Comparison of ENCODE assay signal across 16 cellular contexts in genomic region chr6:36893976-36894932, GRCh38.
"Had no signal": no experiment of that assay in that cellular context is flagged by ENCODE, and none has a peak within 500 bp of the region (broad histone marks: within the 10 kb centered on the region; RNA-seq: fewer than 3 reads in every experiment).

No MANE protein-coding gene starts in this region.

- H3K4me3 ChIP-seq: ascending aorta, cardiac muscle cell, esophagus squamous epithelium, ovary, thyroid gland had no signal

- H3K27me3 ChIP-seq: ascending aorta, cardiac muscle cell, esophagus squamous epithelium, ovary, thyroid gland had no signal

- H3K9me3 Mint-ChIP-seq: endodermal cell; stimulated activated memory B cell treated with anti-CD40 and anti-IgM and Interleukin-4, amounts not matched to agents 10 μg/mL and 1 μg/mL and 100 μg/mL, for 72 hours had no signal

- DNase-seq: activated CD8-positive, alpha-beta memory T cell treated with anti-CD3 and anti-CD28 coated beads, Interleukin-2, amount 50 U/mL, for 4 hours; activated CD8-positive, alpha-beta T cell treated with anti-CD3 and anti-CD28 coated beads, Interleukin-2, amount 10 ng/mL, durations not matched to agents 7 days and 5 days; activated naive CD4-positive, alpha-beta T cell treated with Interleukin-2 at 50 U/mL for 16 hours; endodermal cell; esophagus squamous epithelium; glutamatergic neuron; mesendoderm; ovary; retina; SW 1271; T1000; thyroid gland had no signal

- H3K36me3 ChIP-seq: ovary had no signal

- H3K9me3 ChIP-seq: ascending aorta, esophagus squamous epithelium, ovary, thyroid gland had no signal

- H3K4me1 ChIP-seq: ascending aorta had no signal

- H3K27me3 Mint-ChIP-seq: stimulated activated memory B cell treated with anti-CD40 and anti-IgM and Interleukin-4, amounts not matched to agents 10 μg/mL and 1 μg/mL and 100 μg/mL, for 72 hours had no signal

- H3K4me1 Mint-ChIP-seq: endodermal cell had no signal

- ATAC-seq: activated CD4-positive, CD25-positive, alpha-beta regulatory T cell treated with anti-CD3 and anti-CD28 coated beads, Interleukin-2, amount 50 U/mL, for 24 hours; activated CD8-positive, alpha-beta T cell treated with anti-CD3 and anti-CD28 coated beads, Interleukin-2, amount 10 ng/mL, durations not matched to agents 7 days and 5 days; stimulated activated memory B cell treated with anti-CD40 and anti-IgM and Interleukin-4, amounts not matched to agents 10 μg/mL and 1 μg/mL and 100 μg/mL, for 72 hours had no signal

- H3K4me3 Mint-ChIP-seq: activated CD8-positive, alpha-beta T cell treated with anti-CD3 and anti-CD28 coated beads, Interleukin-2, amount 10 ng/mL, durations not matched to agents 7 days and 5 days; endodermal cell; stimulated activated memory B cell treated with anti-CD40 and anti-IgM and Interleukin-4, amounts not matched to agents 10 μg/mL and 1 μg/mL and 100 μg/mL, for 72 hours had no signal

- H3K27ac Mint-ChIP-seq: activated CD8-positive, alpha-beta T cell treated with anti-CD3 and anti-CD28 coated beads, Interleukin-2, amount 10 ng/mL, durations not matched to agents 7 days and 5 days; endodermal cell; stimulated activated memory B cell treated with anti-CD40 and anti-IgM and Interleukin-4, amounts not matched to agents 10 μg/mL and 1 μg/mL and 100 μg/mL, for 72 hours had no signal

- H3K27ac ChIP-seq: ascending aorta, cardiac muscle cell, esophagus squamous epithelium, ovary, thyroid gland had no signal
